ENCODE assay signal across 8 cellular contexts in the genomic region with DNA sequence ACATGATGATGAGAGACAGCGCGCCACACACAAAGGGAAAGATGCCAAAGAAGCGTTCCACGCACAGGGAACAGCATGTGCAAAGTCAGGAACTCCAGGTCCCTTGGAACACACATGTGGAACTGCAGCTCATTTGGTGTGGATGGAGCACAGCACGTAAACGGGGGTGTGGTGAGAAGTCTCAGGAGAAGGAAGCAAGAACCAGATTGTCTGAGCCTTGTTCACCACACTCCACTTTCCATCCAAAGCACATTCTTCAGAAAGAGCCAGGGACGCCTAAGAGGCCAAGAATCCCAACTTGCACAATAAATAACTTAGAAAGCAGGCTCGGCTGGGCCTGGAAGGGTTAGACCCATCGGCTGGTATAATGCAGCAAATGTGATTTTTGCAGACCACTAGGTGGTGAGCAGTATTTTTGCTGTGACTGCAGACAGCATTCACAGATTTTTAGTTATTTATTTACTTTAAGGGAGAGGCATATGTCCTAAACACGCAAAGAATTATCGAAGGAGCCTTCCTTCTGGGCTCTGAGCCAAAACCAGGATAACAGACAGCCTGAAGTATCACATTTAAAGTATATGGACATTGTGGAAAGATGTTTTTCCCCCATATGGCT. TPM values are rescaled to one million over a fixed set of nuclear protein-coding genes. Genes with fewer than 3 reads are reported as not detected.
DNase-seq lines count a peak whose midpoint lies in the region; ATAC-seq and TF ChIP-seq lines count a peak whose summit lies in the region.

No MANE protein-coding gene starts in this region.

- H3K4me1 ChIP-seq in fibroblast of lung (ENCODE audit: control insufficient read depth, extremely low read depth, insufficient read depth, low read length), result peaks cover 22% of the 10 kb centered on the region

- H3K27me3 ChIP-seq in fibroblast of lung (ENCODE audit: control insufficient read depth, insufficient read depth, low read length), result no peaks in the 10 kb centered on the region

- in situ Hi-C loops in SK-MEL-5 (cut with HindIII; ENCODE audit: low pct_unique_long_range_greater_than_20kb, low sequenced_read_pairs), result no loop called here

- H4K20me1 ChIP-seq in fibroblast of lung (ENCODE audit: control insufficient read depth, extremely low read depth, insufficient read depth, low read length), result no peaks in the 10 kb centered on the region

- DNase-seq in activated CD4-positive, alpha-beta T cell treated with anti-CD3 and anti-CD28 coated beads, Interleukin-2, amount 10 ng/mL, durations not matched to agents 24 days and 14 days, result no peak
- DNase-seq in activated CD4-positive, alpha-beta T cell treated with anti-CD3 and anti-CD28 coated beads, Interleukin-2, amount 50 U/mL, for 1 hour, result no peak
- DNase-seq in SK-MEL-5 (ENCODE audit: low read depth, low spot score) (peak; percentile 35), fibroblast of lung (ENCODE audit: low read depth in 2 of 2) (peak; percentile 79 to 99), osteocyte (ENCODE audit: extremely low spot score, unreplicated experiment) (peak; percentile 90)

- no peak overlapping the region for H3K4me3 ChIP-seq in fibroblast of lung (replicated peaks in 1 of 4; ENCODE audit: control extremely low read depth in 1 of 4, insufficient read depth in 1 of 4, low read depth in 3 of 4, low read length in 4 of 4)

- peak overlapping the region; percentile 76 for H3K27ac ChIP-seq in fibroblast of lung (ENCODE audit: insufficient read depth, low read length)

- no peaks in the 10 kb centered on the region for H3K27me3 Mint-ChIP-seq in activated CD4-positive, alpha-beta T cell treated with anti-CD3 and anti-CD28 coated beads, Interleukin-2, amount 10 ng/mL, durations not matched to agents 24 days and 14 days
- no peaks in the 10 kb centered on the region for H3K27me3 Mint-ChIP-seq in osteocyte (ENCODE audit: unreplicated experiment)

- H3K4me3 Mint-ChIP-seq in activated CD4-positive, alpha-beta T cell treated with anti-CD3 and anti-CD28 coated beads, Interleukin-2, amount 10 ng/mL, durations not matched to agents 24 days and 14 days, result no peak overlapping the region
- peak overlapping the region; percentile 15 for H3K4me3 Mint-ChIP-seq in osteocyte (ENCODE audit: unreplicated experiment)

- H3K27ac Mint-ChIP-seq in activated CD4-positive, alpha-beta T cell treated with anti-CD3 and anti-CD28 coated beads, Interleukin-2, amount 10 ng/mL, durations not matched to agents 24 days and 14 days, result peak overlapping the region; percentile 82
- H3K27ac Mint-ChIP-seq in osteocyte (ENCODE audit: unreplicated experiment), result peak overlapping the region; percentile 98

- H3K79me2 ChIP-seq in fibroblast of lung (ENCODE audit: control insufficient read depth, insufficient read depth, low read length), result no peaks in the 10 kb centered on the region

- peak overlapping the region; percentile 30 for H3K4me2 ChIP-seq in fibroblast of lung (ENCODE audit: extremely low read depth, insufficient read depth, low read length)

- H3K36me3 ChIP-seq in fibroblast of lung (ENCODE audit: control insufficient read depth, insufficient read depth, low read length), result no peaks in the 10 kb centered on the region

- H3K9me3 ChIP-seq in fibroblast of lung (ENCODE audit: control insufficient read depth, insufficient read depth, low read depth, low read length), result no peaks in the 10 kb centered on the region

- intact Hi-C loops in activated CD4-positive, alpha-beta T cell treated with anti-CD3 and anti-CD28 coated beads, Interleukin-2, amount 10 ng/mL, durations not matched to agents 24 days and 14 days (cut with micrococcal nuclease), result loop anchor here (2.0 kb wide), 1 partner anchor 17 kb away; no protein-coding TSS in a partner anchor

- peaks cover 7% of the 10 kb centered on the region for H3K36me3 Mint-ChIP-seq in activated CD4-positive, alpha-beta T cell treated with anti-CD3 and anti-CD28 coated beads, Interleukin-2, amount 10 ng/mL, durations not matched to agents 24 days and 14 days (ENCODE audit: low read depth)
- H3K36me3 Mint-ChIP-seq in osteocyte (ENCODE audit: unreplicated experiment), result no peaks in the 10 kb centered on the region

- peaks cover 65% of the 10 kb centered on the region for H3K4me1 Mint-ChIP-seq in activated CD4-positive, alpha-beta T cell treated with anti-CD3 and anti-CD28 coated beads, Interleukin-2, amount 10 ng/mL, durations not matched to agents 24 days and 14 days
- peaks cover 83% of the 10 kb centered on the region for H3K4me1 Mint-ChIP-seq in osteocyte (ENCODE audit: unreplicated experiment)

- TF ChIP-seq CTCF in fibroblast of lung (conservative IDR thresholded peaks at IDR 0.05 in 1 of 2, IDR thresholded peaks at IDR 0.05 in 1 of 2; ENCODE audit: low read depth in 1 of 2, low read length in 2 of 2), result peak in 1 of 2 donors; percentile 61
- peak; percentile 75 for TF ChIP-seq CTCF in osteocyte (IDR thresholded peaks at IDR 0.05)

- no peak for ATAC-seq in activated CD4-positive, CD25-positive, alpha-beta regulatory T cell treated with anti-CD3 and anti-CD28 coated beads, Interleukin-2, amount 50 U/mL, for 24 hours
- no peak for ATAC-seq in GM21381 (IDR thresholded peaks at IDR 0.05; ENCODE audit: unreplicated experiment)
- no peak for ATAC-seq in GM19452 (IDR thresholded peaks at IDR 0.05; ENCODE audit: unreplicated experiment)

- H3K9me3 Mint-ChIP-seq in activated CD4-positive, alpha-beta T cell treated with anti-CD3 and anti-CD28 coated beads, Interleukin-2, amount 10 ng/mL, durations not matched to agents 24 days and 14 days, result no peaks in the 10 kb centered on the region
- no peaks in the 10 kb centered on the region for H3K9me3 Mint-ChIP-seq in osteocyte (ENCODE audit: unreplicated experiment)

- no peak overlapping the region for H3K9ac ChIP-seq in fibroblast of lung (ENCODE audit: insufficient read depth, low read length)

- no peak overlapping the region for H2AFZ ChIP-seq in fibroblast of lung (ENCODE audit: low read length)

RNA-seq across cellular contexts. Expression of a gene that starts 27.9 kb away (rescaled TPM):
- total RNA-seq in activated CD4-positive, alpha-beta T cell treated with anti-CD3 and anti-CD28 coated beads, Interleukin-2, amount 10 ng/mL, durations not matched to agents 24 days and 14 days, result 33.6 and 34.1 TPM in 2 replicates
- 22.4 and 23.2 TPM in 2 replicates for total RNA-seq in SK-MEL-5 (2014; rRNA removed; shearing (Covaris generic))
- polyA plus RNA-seq in SK-MEL-5 (2015; cell fraction: cytosol; rRNA removed), result 20.8 and 24.5 TPM in 2 replicates
- 14.2 and 15.1 TPM in 2 replicates for polyA plus RNA-seq in SK-MEL-5 (2015; cell fraction: nucleus; rRNA removed)
- total RNA-seq in fibroblast of lung (35.2 and 42.1 TPM in 2 replicates), osteocyte (39.1 and 40.6 TPM in 2 replicates)
- 36.1 and 40.2 TPM in 2 replicates for polyA plus RNA-seq in fibroblast of lung
- 26.2 and 26.4 TPM in 2 replicates for polyA plus RNA-seq in fibroblast of lung (2012)
- polyA minus RNA-seq in fibroblast of lung (ENCODE audit: low replicate concordance), result 6.5 and 16.8 TPM in 2 replicates

RNA-seq across cellular contexts. Expression of a gene that starts 28.1 kb away (rescaled TPM):
- 73.2 and 74.3 TPM in 2 replicates for total RNA-seq in activated CD4-positive, alpha-beta T cell treated with anti-CD3 and anti-CD28 coated beads, Interleukin-2, amount 10 ng/mL, durations not matched to agents 24 days and 14 days
- 52.3 and 63.6 TPM in 2 replicates for total RNA-seq in SK-MEL-5 (2014; rRNA removed; shearing (Covaris generic))
- polyA plus RNA-seq in SK-MEL-5 (2015; cell fraction: cytosol; rRNA removed), result 39.8 and 57.4 TPM in 2 replicates
- polyA plus RNA-seq in SK-MEL-5 (2015; cell fraction: nucleus; rRNA removed), result 39.7 and 40.6 TPM in 2 replicates
- total RNA-seq in fibroblast of lung, result 47.2 and 54.2 TPM in 2 replicates
- 46.0 and 73.6 TPM in 2 replicates for polyA plus RNA-seq in fibroblast of lung
- polyA plus RNA-seq in fibroblast of lung (2012), result 33.9 and 52.9 TPM in 2 replicates
- 6.3 and 11.0 TPM in 2 replicates for polyA minus RNA-seq in fibroblast of lung (ENCODE audit: low replicate concordance)
- 61.7 and 70.3 TPM in 2 replicates for total RNA-seq in osteocyte

RNA-seq across cellular contexts. Expression of a gene that starts 29.8 kb away (rescaled TPM):
- total RNA-seq in activated CD4-positive, alpha-beta T cell treated with anti-CD3 and anti-CD28 coated beads, Interleukin-2, amount 10 ng/mL, durations not matched to agents 24 days and 14 days, result 260 and 271 TPM in 2 replicates
- 192 and 197 TPM in 2 replicates for total RNA-seq in SK-MEL-5 (2014; rRNA removed; shearing (Covaris generic))
- 186 and 211 TPM in 2 replicates for polyA plus RNA-seq in SK-MEL-5 (2015; cell fraction: cytosol; rRNA removed)
- polyA plus RNA-seq in SK-MEL-5 (2015; cell fraction: nucleus; rRNA removed), result 215 and 235 TPM in 2 replicates
- 662 and 712 TPM in 2 replicates for total RNA-seq in fibroblast of lung
- 26.3 and 51.3 TPM in 2 replicates for polyA plus RNA-seq in fibroblast of lung
- 41.9 and 71.5 TPM in 2 replicates for polyA plus RNA-seq in fibroblast of lung (2012)
- polyA minus RNA-seq in fibroblast of lung (ENCODE audit: low replicate concordance), result 16.6 and 31.2 TPM in 2 replicates
- 288 and 290 TPM in 2 replicates for total RNA-seq in osteocyte

Comparison
In these comparisons a context has a peak if more than half of its experiments do, and no peak if none do; other contexts are left out.
1. DNase-seq: peak in SK-MEL-5 (single experiment), fibroblast of lung (2 of 2) and osteocyte (single experiment); none in activated CD4-positive, alpha-beta T cell treated with anti-CD3 and anti-CD28 coated beads, Interleukin-2, amount 10 ng/mL, durations not matched to agents 24 days and 14 days (single experiment) and activated CD4-positive, alpha-beta T cell treated with anti-CD3 and anti-CD28 coated beads, Interleukin-2, amount 50 U/mL, for 1 hour (single experiment).